In genomic region chr16:66520406-66521194, GRCh38 we compare ENCODE assay signal across 10 cellular contexts. TPM values are rescaled to one million over a fixed set of nuclear protein-coding genes. Genes with fewer than 3 reads are reported as not detected.
DNase-seq lines count a peak whose midpoint lies in the region; ATAC-seq and TF ChIP-seq lines count a peak whose summit lies in the region.
"Had no signal": no experiment of that assay in that cellular context is flagged by ENCODE, and none has a peak within 500 bp of the region (broad histone marks: within the 10 kb centered on the region; RNA-seq: fewer than 3 reads in every experiment).

No MANE protein-coding gene starts in this region.

- H3K4me3 ChIP-seq in DND-41 (ENCODE audit: low read depth in 1 of 2, low read length in 2 of 2) = no peak overlapping the region
- no peak overlapping the region for H3K4me3 ChIP-seq in OCI-LY7 (ENCODE audit: low read depth, low read length, poor library complexity, severe bottlenecking)
- H3K4me3 ChIP-seq in neutrophil (ENCODE audit: low read depth in 1 of 2, low read length in 1 of 2) = peak overlapping the region; percentile 38 to 76

- peak overlapping the region; percentile 99 for H3K27ac ChIP-seq in DND-41 (ENCODE audit: low read length)
- H3K27ac ChIP-seq in OCI-LY7 (ENCODE audit: low read depth, low read length, poor library complexity, severe bottlenecking) = no peak overlapping the region
- H3K27ac ChIP-seq in neutrophil = peak overlapping the region; percentile 98

- BruUV-seq in OCI-LY7 (replicated peaks; lab: Mats Ljungman, UMichigan) = no TSS peak

- intact Hi-C loops in OCI-LY7 (cut with micrococcal nuclease; ENCODE audit: unreplicated experiment) = no loop called here
- intact Hi-C loops in dendritic cell treated with granulocyte-macrophage colony-stimulating factor and Interleukin-4, amounts not matched to agents 40 ng/mL and 50 ng/mL, for 4 days (cut with micrococcal nuclease) = loop anchor here (5.0 kb wide), 1 partner anchor 87 kb away; no protein-coding TSS in a partner anchor

- peak overlapping the region; percentile 65 for H3K4me3 Mint-ChIP-seq in dendritic cell treated with granulocyte-macrophage colony-stimulating factor and Interleukin-4, amounts not matched to agents 40 ng/mL and 50 ng/mL, for 4 days
- H3K4me3 Mint-ChIP-seq: neural crest cell had no signal

- H3K79me2 ChIP-seq in DND-41 (ENCODE audit: insufficient read depth, low read length) (peaks cover 2% of the 10 kb centered on the region; the same call in 1 of the 2 replicates), OCI-LY7 (ENCODE audit: insufficient read depth, low read depth, low read length) (no peaks in the 10 kb centered on the region)

- H3K9me3 ChIP-seq in DND-41 (ENCODE audit: insufficient read depth, low read length, severe bottlenecking) (no peaks in the 10 kb centered on the region), OCI-LY7 (ENCODE audit: low read length) (no peaks in the 10 kb centered on the region), neutrophil (no peaks in the 10 kb centered on the region)

- ATAC-seq in DND-41 (ENCODE audit: insufficient read depth, low read depth) (no peak), left lobe of liver (no peak), GM18868 (IDR thresholded peaks at IDR 0.05; ENCODE audit: unreplicated experiment) (no peak)

- H4K20me1 ChIP-seq in DND-41 (ENCODE audit: insufficient read depth, low read length) = no peaks in the 10 kb centered on the region
- no peaks in the 10 kb centered on the region for H4K20me1 ChIP-seq in OCI-LY7 (ENCODE audit: insufficient read depth, low read length)

- H3K27me3 ChIP-seq in DND-41 (ENCODE audit: insufficient read depth, low read length, poor library complexity) (no peaks in the 10 kb centered on the region), neutrophil (no peaks in the 10 kb centered on the region)

- POLR2A ChIA-PET in OCI-LY7 (lab: Charles Lee) (interaction anchor here (0.5 to 2.8 kb wide), 6 partner anchors 11 to 1722 kb away, joined by 3 to 16 read pairs (median 5); partner anchors contain the start of gene CKLF), HEK293T (lab: Yijun Ruan, JAX) (interaction anchor here (0.9 kb wide), 1 partner anchor 29 kb away, joined by 3 read pairs; no protein-coding TSS in a partner anchor)

- CTCF ChIA-PET in OCI-LY7 (lab: Charles Lee; ENCODE audit: unreplicated experiment) = interaction anchor here (0.9 kb wide), 1 partner anchor 17 kb away, joined by 3 read pairs; no protein-coding TSS in a partner anchor
- CTCF ChIA-PET in HEK293T (lab: Yijun Ruan, JAX) = interaction anchor here (0.6 to 0.7 kb wide), 2 partner anchors 8 to 432 kb away, joined by 3 read pairs; no protein-coding TSS in a partner anchor

- H3K4me2 ChIP-seq in DND-41 (ENCODE audit: insufficient read depth, low read length) (no peak overlapping the region), OCI-LY7 (ENCODE audit: low read length) (peak overlapping the region; percentile 13; the same call in 1 of the 2 replicates)

- H3K36me3 Mint-ChIP-seq in dendritic cell treated with granulocyte-macrophage colony-stimulating factor and Interleukin-4, amounts not matched to agents 40 ng/mL and 50 ng/mL, for 4 days (ENCODE audit: low read depth) = peaks cover 44% of the 10 kb centered on the region

- H3K4me1 Mint-ChIP-seq in dendritic cell treated with granulocyte-macrophage colony-stimulating factor and Interleukin-4, amounts not matched to agents 40 ng/mL and 50 ng/mL, for 4 days (ENCODE audit: low read depth) = peaks cover 100% of the 10 kb centered on the region

- no peaks in the 10 kb centered on the region for H3K27me3 Mint-ChIP-seq in dendritic cell treated with granulocyte-macrophage colony-stimulating factor and Interleukin-4, amounts not matched to agents 40 ng/mL and 50 ng/mL, for 4 days

- H3K9ac ChIP-seq in DND-41 (ENCODE audit: low read depth, low read length) = peak overlapping the region; percentile 53; the same call in 1 of the 2 replicates

- H3K9me3 Mint-ChIP-seq in dendritic cell treated with granulocyte-macrophage colony-stimulating factor and Interleukin-4, amounts not matched to agents 40 ng/mL and 50 ng/mL, for 4 days = no peaks in the 10 kb centered on the region
- H3K9me3 Mint-ChIP-seq: neural crest cell had no signal

- H2AFZ ChIP-seq in DND-41 (ENCODE audit: low read depth, low read length) (no peak overlapping the region), OCI-LY7 (ENCODE audit: low read length) (no peak overlapping the region)

- no peaks in the 10 kb centered on the region for H3K9me2 ChIP-seq in OCI-LY7 (ENCODE audit: insufficient read depth, low read length)

- DNase-seq in DND-41 = peak; percentile 24
- peak; percentile 15 for DNase-seq in OCI-LY7 (ENCODE audit: low spot score)
- DNase-seq in HEK293T (ENCODE audit: extremely low spot score) = no peak
- DNase-seq in NCI-H82 treated with DMSO at 0.1 percent for 48 hours (lab: John Stamatoyannopoulos, UW; ENCODE audit: unreplicated experiment) = no peak
- no peak for DNase-seq in left lobe of liver (ENCODE audit: low spot score)
- DNase-seq: NCI-H1417 had no signal

- H3K36me3 ChIP-seq in DND-41 (ENCODE audit: insufficient read depth, low read length) (peaks cover 11% of the 10 kb centered on the region; the same call in 1 of the 2 replicates), OCI-LY7 (ENCODE audit: insufficient read depth, low read length) (no peaks in the 10 kb centered on the region), neutrophil (no peaks in the 10 kb centered on the region)

- H3K4me1 ChIP-seq in DND-41 (ENCODE audit: insufficient read depth, low read length) (peaks cover 77% of the 10 kb centered on the region), OCI-LY7 (ENCODE audit: insufficient read depth, low read length, poor library complexity, severe bottlenecking) (peaks cover 74% of the 10 kb centered on the region), neutrophil (ENCODE audit: control insufficient read depth in 1 of 2, insufficient read depth in 1 of 2, low read depth in 1 of 2, low read length in 1 of 2) (peaks cover 98 to 100% of the 10 kb centered on the region in 2 experiments)

- TF ChIP-seq CTCF in DND-41 (IDR thresholded peaks at IDR 0.05; ENCODE audit: borderline replicate concordance, extremely low read depth, low read length, poor library complexity, severe bottlenecking) (no peak), OCI-LY7 (conservative IDR thresholded peaks at IDR 0.05; ENCODE audit: low read length) (no peak), neutrophil (IDR thresholded peaks at IDR 0.05) (peak; percentile 14)

- H3K27ac Mint-ChIP-seq in dendritic cell treated with granulocyte-macrophage colony-stimulating factor and Interleukin-4, amounts not matched to agents 40 ng/mL and 50 ng/mL, for 4 days = peak overlapping the region; percentile 100

TF ChIP-seq in HEK293T, 16 proteins besides CTCF, POLR2A, EP300 and RAD21:
- no peak for TF ChIP-seq NFRKB (IDR thresholded peaks at IDR 0.05)
TF ChIP-seq in HEK293T: peak in this region for 0.

RNA-seq across cellular contexts. Expression of gene TK2, which starts 29.3 kb away (rescaled TPM):
- total RNA-seq in OCI-LY7 (2014; rRNA removed; shearing (Covaris generic)) = 0.06 and 0.08 TPM in 2 replicates
- total RNA-seq in OCI-LY7 (2022) (1.9 and 2.4 TPM in 2 replicates), left lobe of liver (39.0 TPM)

RNA-seq across cellular contexts. Expression of gene CKLF, which starts 31.8 kb away (rescaled TPM):
- 56.6 and 58.3 TPM in 2 replicates for total RNA-seq in OCI-LY7 (2014; rRNA removed; shearing (Covaris generic))
- total RNA-seq in OCI-LY7 (2022) = 98.7 and 109 TPM in 2 replicates
- 10.5 TPM for total RNA-seq in left lobe of liver

RNA-seq across cellular contexts. Expression of gene CMTM1, which starts 45.6 kb away (rescaled TPM):
- total RNA-seq in OCI-LY7 (2014; rRNA removed; shearing (Covaris generic)) = 3.8 and 8.5 TPM in 2 replicates
- total RNA-seq in OCI-LY7 (2022) (10.6 and 10.7 TPM in 2 replicates), left lobe of liver (0.98 TPM)

RNA-seq across cellular contexts. Expression of gene CMTM2, which starts 58.7 kb away (rescaled TPM):
- 0.19 TPM in 1 of 2 replicates, not detected in the other for total RNA-seq in OCI-LY7 (2014; rRNA removed; shearing (Covaris generic))
- 0.91 TPM in 1 of 2 replicates, not detected in the other for total RNA-seq in OCI-LY7 (2022)
- total RNA-seq in left lobe of liver = not detected

Comparison
In these comparisons a context has a peak if more than half of its experiments do, and no peak if none do; other contexts are left out.
1. DNase-seq: peak in DND-41 (single experiment) and OCI-LY7 (single experiment); none in HEK293T (single experiment), NCI-H82 treated with DMSO at 0.1 percent for 48 hours (single experiment) and left lobe of liver (single experiment).
2. H3K4me3 ChIP-seq: peak in neutrophil (2 of 2); none in DND-41 (0 of 2) and OCI-LY7 (single experiment).
3. RNA of gene TK2, which starts 29.3 kb away (total RNA-seq): 39.0 TPM in left lobe of liver (single experiment); 0.06 to 2.4 TPM in OCI-LY7; every median in the first group is over 10 times any median in the second.